In the genomic region with DNA sequence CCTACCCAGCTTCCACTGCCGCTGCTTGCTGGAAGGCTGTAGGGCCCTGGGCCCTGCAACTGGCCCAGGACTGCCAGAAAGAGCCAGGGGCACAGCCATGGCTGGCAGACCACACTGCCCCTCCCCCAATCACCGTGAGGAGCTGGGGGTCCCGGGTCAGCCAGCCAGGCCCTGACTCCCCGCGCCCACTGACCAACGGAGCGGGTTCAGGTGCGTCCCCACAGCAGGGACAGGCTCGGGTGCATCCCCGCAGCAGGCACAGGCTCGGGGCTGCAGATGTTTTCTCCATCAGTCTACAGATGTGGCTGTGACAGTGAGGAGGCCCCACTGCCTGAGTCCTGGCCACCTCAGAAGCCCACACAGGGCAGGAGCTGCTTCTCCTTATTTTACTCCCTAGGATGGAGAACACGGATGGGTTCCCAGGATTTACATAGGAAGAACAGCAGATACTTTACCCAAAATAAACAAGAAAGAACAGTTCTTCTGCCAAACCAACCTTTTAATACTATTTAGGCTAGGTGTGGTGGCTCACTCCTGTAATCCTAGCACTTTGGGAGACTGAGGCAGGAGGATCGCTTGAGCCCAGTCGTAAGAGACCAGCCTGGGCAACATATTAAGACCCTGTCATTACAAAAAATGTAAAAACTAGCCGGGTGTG, we compare ENCODE assay signal across 13 cellular contexts.
"Had no signal": no experiment of that assay in that cellular context is flagged by ENCODE, and none has a peak within 500 bp of the region (broad histone marks: within the 10 kb centered on the region; RNA-seq: fewer than 3 reads in every experiment).

No MANE protein-coding gene starts in this region.

- DNase-seq: activated CD4-positive, alpha-beta T cell treated with anti-CD3 and anti-CD28 coated beads for 36 hours; activated CD4-positive, alpha-beta T cell treated with anti-CD3 and anti-CD28 coated beads, Interleukin-2, amount 50 U/mL, for 48 hours; activated naive CD8-positive, alpha-beta T cell treated with anti-CD3 and anti-CD28 coated beads for 36 hours; amniotic stem cell; left colon; nephron progenitor cell; occipital lobe; retina; stimulated activated CD4-positive, alpha-beta T cell treated with anti-CD3 and anti-CD28 coated beads, Interleukin-2, amount 100 ng/mL, for 48 hours; stimulated activated naive CD8-positive, alpha-beta T cell treated with anti-CD3 and anti-CD28 coated beads, Interleukin-15, amount 100 ng/mL, for 72 hours had no signal

- H3K27me3 ChIP-seq: hepatocyte had no signal

- H3K36me3 Mint-ChIP-seq: activated naive CD8-positive, alpha-beta T cell treated with anti-CD3 and anti-CD28 coated beads for 36 hours; mesothelial cell of epicardium; type B pancreatic cell had no signal

- H3K4me1 Mint-ChIP-seq: activated CD4-positive, alpha-beta T cell treated with anti-CD3 and anti-CD28 coated beads for 36 hours had no signal

- H3K27ac Mint-ChIP-seq: activated CD4-positive, alpha-beta T cell treated with anti-CD3 and anti-CD28 coated beads for 36 hours; activated naive CD8-positive, alpha-beta T cell treated with anti-CD3 and anti-CD28 coated beads for 36 hours; mesothelial cell of epicardium; nephron progenitor cell; stimulated activated naive CD8-positive, alpha-beta T cell treated with anti-CD3 and anti-CD28 coated beads, Interleukin-15, amount 100 ng/mL, for 72 hours had no signal

- H3K27me3 Mint-ChIP-seq: activated CD4-positive, alpha-beta T cell treated with anti-CD3 and anti-CD28 coated beads for 36 hours; activated naive CD8-positive, alpha-beta T cell treated with anti-CD3 and anti-CD28 coated beads for 36 hours had no signal

- H3K4me3 ChIP-seq: hepatocyte had no signal

- H3K4me3 Mint-ChIP-seq: activated CD4-positive, alpha-beta T cell treated with anti-CD3 and anti-CD28 coated beads for 36 hours; activated naive CD8-positive, alpha-beta T cell treated with anti-CD3 and anti-CD28 coated beads for 36 hours; mesothelial cell of epicardium; nephron progenitor cell; stimulated activated naive CD8-positive, alpha-beta T cell treated with anti-CD3 and anti-CD28 coated beads, Interleukin-15, amount 100 ng/mL, for 72 hours; type B pancreatic cell had no signal

- H3K27ac ChIP-seq: hepatocyte had no signal

- H3K9me3 Mint-ChIP-seq: activated naive CD8-positive, alpha-beta T cell treated with anti-CD3 and anti-CD28 coated beads for 36 hours; mesothelial cell of epicardium; nephron progenitor cell; stimulated activated naive CD8-positive, alpha-beta T cell treated with anti-CD3 and anti-CD28 coated beads, Interleukin-15, amount 100 ng/mL, for 72 hours; type B pancreatic cell had no signal
